In the genomic region with DNA sequence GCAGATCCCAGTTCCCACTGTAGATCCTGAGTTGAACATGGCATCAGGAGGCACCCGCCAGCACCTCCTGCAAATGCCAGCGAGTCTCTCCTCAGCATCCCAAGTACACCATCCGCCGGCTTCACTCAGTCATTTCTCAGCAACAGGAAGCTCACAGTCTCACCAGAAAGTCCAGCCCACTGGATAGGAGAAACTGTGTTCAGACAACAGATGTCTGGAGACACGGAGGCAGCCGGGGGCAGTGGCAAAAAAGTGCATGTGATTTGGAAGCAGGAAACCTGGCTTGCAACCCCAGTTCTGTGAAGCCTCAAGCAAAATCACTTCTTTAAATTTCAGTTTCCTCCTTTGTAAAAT, we compare ENCODE assay signal across 10 cellular contexts.
A peak's percentile ranks its signal among the peaks of the same experiment; 100 is the strongest.
DNase-seq lines count a peak whose midpoint lies in the region; ATAC-seq and TF ChIP-seq lines count a peak whose summit lies in the region.
"Had no signal": no experiment of that assay in that cellular context is flagged by ENCODE, and none has a peak within 500 bp of the region (broad histone marks: within the 10 kb centered on the region; RNA-seq: fewer than 3 reads in every experiment).

No MANE protein-coding gene starts in this region.

- H3K27ac Mint-ChIP-seq in CD8-positive, alpha-beta memory T cell: peak overlapping the region in 1 of 8 donors; percentile 27
- H3K27ac Mint-ChIP-seq in activated B cell treated with CpG ODN at 0.5 μM for 24 hours: no peak overlapping the region

- H3K36me3 Mint-ChIP-seq in CD8-positive, alpha-beta memory T cell: no peaks in the 10 kb centered on the region
- H3K36me3 Mint-ChIP-seq in activated B cell treated with CpG ODN at 0.5 μM for 24 hours (ENCODE audit: low read depth): no peaks in the 10 kb centered on the region

- H3K9me3 Mint-ChIP-seq in CD8-positive, alpha-beta memory T cell: no peaks in the 10 kb centered on the region
- no peaks in the 10 kb centered on the region for H3K9me3 Mint-ChIP-seq in activated B cell treated with CpG ODN at 0.5 μM for 24 hours

- H3K27me3 Mint-ChIP-seq in CD8-positive, alpha-beta memory T cell: peaks cover 0 to 5% of the 10 kb centered on the region in 2 donors
- no peaks in the 10 kb centered on the region for H3K27me3 Mint-ChIP-seq in activated B cell treated with CpG ODN at 0.5 μM for 24 hours

- peak overlapping the region; percentile 23 for H3K4me3 ChIP-seq in CD8-positive, alpha-beta memory T cell (ENCODE audit: low read length)
- H3K4me3 ChIP-seq in mucosa of descending colon (no peak overlapping the region), esophagus muscularis mucosa (no peak overlapping the region)

- H3K4me3 Mint-ChIP-seq in CD8-positive, alpha-beta memory T cell: peak overlapping the region in 4 of 7 donors; percentile 58 to 73 (median 66)
- H3K4me3 Mint-ChIP-seq in activated B cell treated with CpG ODN at 0.5 μM for 24 hours: peak overlapping the region; percentile 53

- H3K4me1 Mint-ChIP-seq in CD8-positive, alpha-beta memory T cell: peaks cover 14 to 32% (median 23%) of the 10 kb centered on the region in 3 donors
- H3K4me1 Mint-ChIP-seq in activated B cell treated with CpG ODN at 0.5 μM for 24 hours: peaks cover 22% of the 10 kb centered on the region

- no peak overlapping the region for H3K27ac ChIP-seq in CD8-positive, alpha-beta memory T cell (ENCODE audit: low read depth, low read length)
- H3K27ac ChIP-seq in esophagus muscularis mucosa (replicated peaks in 1 of 4): no peak overlapping the region

- POLR2A ChIA-PET in CD8-positive, alpha-beta memory T cell (lab: Charles Lee): no interaction called here
- POLR2A ChIA-PET in activated B cell treated with CpG ODN at 0.5 μM for 24 hours (lab: Charles Lee): no interaction called here

- DNase-seq in CD8-positive, alpha-beta memory T cell: no peak
- no peak for DNase-seq in activated B cell treated with CpG ODN at 0.5 μM for 24 hours
- DNase-seq in mucosa of descending colon: peak in 1 of 3 donors; percentile 20
- no peak for DNase-seq in globus pallidus (ENCODE audit: low spot score)
- DNase-seq in esophagus muscularis mucosa (ENCODE audit: extremely low spot score): no peak
- no peak for DNase-seq in dermis blood vessel endothelial cell
- DNase-seq: cerebellar nuclear complex, NCI-H1436 treated with DMSO at 0.1 percent for 48 hours had no signal

- WGBS in esophagus muscularis mucosa: 56% methylated on average over 4 of the region's 6 CpGs

- peaks cover 12% of the 10 kb centered on the region for H3K4me1 ChIP-seq in CD8-positive, alpha-beta memory T cell (ENCODE audit: insufficient read depth, low read length)
- no peaks in the 10 kb centered on the region for H3K4me1 ChIP-seq in mucosa of descending colon (ENCODE audit: low read depth)
- peaks cover 0 to 6% (median 5%) of the 10 kb centered on the region in 4 donors for H3K4me1 ChIP-seq in esophagus muscularis mucosa

- CTCF ChIA-PET in CD8-positive, alpha-beta memory T cell (lab: Charles Lee): no interaction called here
- CTCF ChIA-PET in activated B cell treated with CpG ODN at 0.5 μM for 24 hours (lab: Charles Lee): no interaction called here

- H3K36me3 ChIP-seq in CD8-positive, alpha-beta memory T cell (ENCODE audit: insufficient read depth, low read length): no peaks in the 10 kb centered on the region
- H3K36me3 ChIP-seq in mucosa of descending colon (ENCODE audit: low read depth) (no peaks in the 10 kb centered on the region), esophagus muscularis mucosa (no peaks in the 10 kb centered on the region)

- intact Hi-C loops in activated B cell treated with CpG ODN at 0.5 μM for 24 hours (cut with micrococcal nuclease): loop anchor here (5.0 kb wide), 1 partner anchor 63 kb away; no protein-coding TSS in a partner anchor
- intact Hi-C loops in mucosa of descending colon (cut with DNase I, micrococcal nuclease): no loop called here
- intact Hi-C loops in esophagus muscularis mucosa (cut with DNase I): no loop called here

- no peak for TF ChIP-seq EP300 in esophagus muscularis mucosa (IDR thresholded peaks at IDR 0.05)

- no peak for TF ChIP-seq POLR2A in esophagus muscularis mucosa (IDR thresholded peaks at IDR 0.05; ENCODE audit: low read depth)

- no peak for TF ChIP-seq CTCF in activated B cell treated with CpG ODN at 0.5 μM for 24 hours (IDR thresholded peaks at IDR 0.05)
- TF ChIP-seq CTCF in mucosa of descending colon (IDR thresholded peaks at IDR 0.05): no peak
- TF ChIP-seq CTCF in esophagus muscularis mucosa (IDR thresholded peaks at IDR 0.05): no peak

- no peaks in the 10 kb centered on the region for H3K9me3 ChIP-seq in CD8-positive, alpha-beta memory T cell (ENCODE audit: low read length)
- H3K9me3 ChIP-seq in mucosa of descending colon (no peaks in the 10 kb centered on the region), esophagus muscularis mucosa (no peaks in the 10 kb centered on the region)

- ATAC-seq in GM21447 (IDR thresholded peaks at IDR 0.05; ENCODE audit: unreplicated experiment) (peak; percentile 30), activated B cell treated with CpG ODN at 0.5 μM for 24 hours (ENCODE audit: low read depth) (no peak), mucosa of descending colon (peak; percentile 12), HG03196 (IDR thresholded peaks at IDR 0.05; ENCODE audit: unreplicated experiment) (no peak)

- H3K27me3 ChIP-seq in CD8-positive, alpha-beta memory T cell (ENCODE audit: insufficient read depth, low read length, poor library complexity, severe bottlenecking): no peaks in the 10 kb centered on the region
- no peaks in the 10 kb centered on the region for H3K27me3 ChIP-seq in esophagus muscularis mucosa

Comparison
In these comparisons a context has a peak if more than half of its experiments do, and no peak if none do; other contexts are left out.
1. ATAC-seq: peak in GM21447 (single experiment) and mucosa of descending colon (single experiment); none in activated B cell treated with CpG ODN at 0.5 μM for 24 hours (single experiment) and HG03196 (single experiment).